27 cellular contexts compared by ENCODE assay signal in the genomic region with DNA sequence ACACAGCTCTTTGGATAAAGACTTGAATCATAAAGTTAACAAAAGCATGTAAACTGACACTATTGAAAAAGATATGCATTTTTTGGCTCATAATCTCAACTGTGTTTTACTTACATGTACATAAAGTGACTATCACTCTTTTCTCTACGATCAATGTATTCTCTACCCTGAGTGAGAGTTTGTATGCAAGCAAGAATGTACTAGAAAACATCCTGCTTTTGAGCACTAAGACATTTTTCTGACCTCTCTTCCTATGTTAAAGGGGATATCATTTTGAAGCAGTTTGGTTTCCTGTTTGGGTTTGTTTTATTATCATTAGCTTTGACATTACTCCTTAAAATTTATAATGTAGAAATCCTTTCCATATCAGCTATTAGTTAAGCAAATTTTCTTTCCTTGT.
DNase-seq lines count a peak whose midpoint lies in the region; ATAC-seq, FAIRE-seq and TF ChIP-seq lines count a peak whose summit lies in the region.
"Had no signal": no experiment of that assay in that cellular context is flagged by ENCODE, and none has a peak within 500 bp of the region (broad histone marks: within the 10 kb centered on the region; RNA-seq: fewer than 3 reads in every experiment).

No MANE protein-coding gene starts in this region.

- intact Hi-C loops in PC-3 (cut with micrococcal nuclease) (no loop called here), lower leg skin (cut with DNase I; ENCODE audit: low total_unique reads) (no loop called here), HepG2 (cut with micrococcal nuclease; ENCODE audit: unreplicated experiment) (no loop called here)

- BruUV-seq in PC-3 (replicated peaks; lab: Mats Ljungman, UMichigan) = no TSS peak
- BruUV-seq in HepG2 (replicated peaks; lab: Mats Ljungman, UMichigan) = no TSS peak

- H3K9ac ChIP-seq in PC-3 (ENCODE audit: low read length) = no peak overlapping the region
- H3K9ac ChIP-seq in HepG2 (ENCODE audit: insufficient read depth, low read depth, low read length) = no peak overlapping the region

- TF ChIP-seq CTCF in PC-3 (conservative IDR thresholded peaks at IDR 0.05; ENCODE audit: low read depth, low read length) = no peak
- TF ChIP-seq CTCF in osteoblast (IDR thresholded peaks at IDR 0.05; ENCODE audit: extremely low read depth, low read depth, low read length) = no peak
- no peak for TF ChIP-seq CTCF in lower leg skin (IDR thresholded peaks at IDR 0.05)
- no peak for TF ChIP-seq CTCF in HepG2 (CRISPR knock-in tag; IDR thresholded peaks at IDR 0.05)

- H3K4me1 ChIP-seq in ACC112 (ENCODE audit: control insufficient read depth, insufficient read depth, low read length, unreplicated experiment) (peaks cover 27% of the 10 kb centered on the region), PC-3 (ENCODE audit: insufficient read depth, low read length) (0 out of 2 replicates have a peak, but pooled peaks cover 4% of the 10 kb centered on the region), osteoblast (ENCODE audit: insufficient read depth, low read length) (no peaks in the 10 kb centered on the region), HepG2 (ENCODE audit: insufficient read depth, low read length) (no peaks in the 10 kb centered on the region)

- no peaks in the 10 kb centered on the region for H4K20me1 ChIP-seq in PC-3 (ENCODE audit: low read length)
- H4K20me1 ChIP-seq in osteoblast (ENCODE audit: insufficient read depth, low read length) = no peaks in the 10 kb centered on the region
- no peaks in the 10 kb centered on the region for H4K20me1 ChIP-seq in HepG2 (ENCODE audit: insufficient read depth, low read length)

- DNase-seq in PC-3 (peak; percentile 15), dermis blood vessel endothelial cell (peak; percentile 22), osteoblast (ENCODE audit: insufficient read length, low spot score, missing footprints) (peak; percentile 22), lower leg skin (ENCODE audit: low spot score in 2 of 2) (no peak), HepG2 (ENCODE audit: low spot score) (no peak), HK-2 (ENCODE audit: unreplicated experiment) (no peak)
- DNase-seq: CD8-positive, alpha-beta memory T cell; DMS 273 treated with DMSO at 0.1 percent for 48 hours; DMS79; EL; GDM1; H9; KG1; MG63; NCI-H1105 treated with DMSO at 0.1 percent for 48 hours; NCI-H146; NCI-H2029; NCI-H446 treated with DMSO at 0.1 percent for 48 hours; NCI-H526; SHP77 treated with DMSO at 0.1 percent for 48 hours had no signal

- peak overlapping the region; percentile 82 for H2AFZ ChIP-seq in ACC112 (ENCODE audit: low read length, unreplicated experiment)
- no peak overlapping the region for H2AFZ ChIP-seq in PC-3 (ENCODE audit: low read length)
- H2AFZ ChIP-seq in osteoblast (ENCODE audit: low read length) = no peak overlapping the region
- no peak overlapping the region for H2AFZ ChIP-seq in HepG2 (ENCODE audit: low read length)
- H2AFZ ChIP-seq: GM23338 had no signal

- no peak overlapping the region for H3K27ac ChIP-seq in ACC112 (ENCODE audit: low read depth, low read length)
- no peak overlapping the region for H3K27ac ChIP-seq in PC-3 (ENCODE audit: low read length)
- H3K27ac ChIP-seq in osteoblast (ENCODE audit: low read depth, low read length) = no peak overlapping the region
- H3K27ac ChIP-seq in HepG2 (ENCODE audit: extremely low read length, insufficient read depth, low read length) = no peak overlapping the region
- H3K27ac ChIP-seq: C4-2B, RWPE1 had no signal

- H3K4me3 ChIP-seq in ACC112 (ENCODE audit: low read depth, low read length) = no peak overlapping the region
- H3K4me3 ChIP-seq in PC-3 (ENCODE audit: low read length) = no peak overlapping the region
- no peak overlapping the region for H3K4me3 ChIP-seq in osteoblast (ENCODE audit: insufficient read depth, low read length)
- H3K4me3 ChIP-seq in lower leg skin (ENCODE audit: low read depth, poor library complexity, severe bottlenecking) = no peak overlapping the region
- no peak overlapping the region for H3K4me3 ChIP-seq in HepG2 (replicated peaks in 1 of 3; ENCODE audit: insufficient read depth in 1 of 3, low read depth in 2 of 3, low read length in 3 of 3)
- H3K4me3 ChIP-seq: GM12878, GM23338, MG63 had no signal

- POLR2A ChIA-PET in PC-3 (lab: Charles Lee; ENCODE audit: unreplicated experiment) = no interaction called here
- POLR2A ChIA-PET in HepG2 (lab: Yijun Ruan, JAX) = no interaction called here

- WGBS in lower leg skin, 2 donors = 72 to 84% methylated on average over 1 of the region's 1 CpG
- WGBS in HepG2 (ENCODE audit: low lambda C conversion rate) = 10% methylated on average over 1 of the region's 1 CpG

- no peak for TF ChIP-seq EP300 in HepG2 (IDR thresholded peaks at IDR 0.05; ENCODE audit: low read depth in 2 of 2, low read length in 2 of 2)
- TF ChIP-seq EP300 in HepG2 (CRISPR knock-in tag; IDR thresholded peaks at IDR 0.05; ENCODE audit: borderline replicate concordance) = no peak

- no peak for TF ChIP-seq POLR2A in lower leg skin (IDR thresholded peaks at IDR 0.05)
- no peak for TF ChIP-seq POLR2A in HepG2 (IDR thresholded peaks at IDR 0.05; ENCODE audit: insufficient read depth in 1 of 2, low read depth in 2 of 2, low read length in 2 of 2)

- CTCF ChIA-PET in PC-3 (lab: Charles Lee) = no interaction called here
- CTCF ChIA-PET in HepG2 (lab: Yijun Ruan, JAX; ENCODE audit: low intra/inter-chr PET ratio, low total read pairs) = no interaction called here

- FAIRE-seq in HepG2 (lab: Jason Lieb, UNC) = no peak
- FAIRE-seq: GM12878, HTR-8/SVneo had no signal

- TF ChIP-seq RAD21 in HepG2 (CRISPR knock-in tag; IDR thresholded peaks at IDR 0.05) = no peak

- H3K4me2 ChIP-seq in PC-3 (ENCODE audit: low read length) (no peak overlapping the region), osteoblast (ENCODE audit: insufficient read depth, low read length) (no peak overlapping the region), HepG2 (ENCODE audit: low read depth, low read length) (no peak overlapping the region)
- H3K4me2 ChIP-seq: GM23338 had no signal

- in situ Hi-C loops in HepG2 (cut with HindIII; ENCODE audit: extremely low pct_ligation_motif_present, low pct_unique_long_range_greater_than_20kb) = no loop called here

- H3F3A ChIP-seq in PC-3 (ENCODE audit: low read length, unreplicated experiment) = no peaks in the 10 kb centered on the region

- H3K79me2 ChIP-seq in ACC112 (ENCODE audit: control insufficient read depth, insufficient read depth, low read length, unreplicated experiment) (no peaks in the 10 kb centered on the region), PC-3 (ENCODE audit: low read length) (no peaks in the 10 kb centered on the region), osteoblast (ENCODE audit: insufficient read depth, low read length) (no peaks in the 10 kb centered on the region), HepG2 (ENCODE audit: insufficient read depth, low read length) (no peaks in the 10 kb centered on the region)

- ATAC-seq in PC-3 = no peak
- ATAC-seq in HepG2 = no peak
- ATAC-seq: GM12878, GM23338, Panc1 had no signal

- no peaks in the 10 kb centered on the region for H3K9me2 ChIP-seq in PC-3 (replicated peaks; ENCODE audit: low read length)

- H3K36me3 ChIP-seq in ACC112 (ENCODE audit: insufficient read depth, low read length) (no peaks in the 10 kb centered on the region), PC-3 (ENCODE audit: low read depth, low read length) (no peaks in the 10 kb centered on the region), osteoblast (ENCODE audit: insufficient read depth, low read length) (no peaks in the 10 kb centered on the region), HepG2 (replicated peaks in 1 of 2; ENCODE audit: control insufficient read depth in 1 of 2, insufficient read depth in 2 of 2, low read length in 2 of 2) (no peaks in the 10 kb centered on the region)
- H3K36me3 ChIP-seq: MG63 had no signal

- H3K9me3 ChIP-seq in PC-3 (ENCODE audit: low read length) = no peaks in the 10 kb centered on the region
- H3K9me3 ChIP-seq in osteoblast (ENCODE audit: low read depth, low read length) = no peaks in the 10 kb centered on the region
- peaks cover 83% of the 10 kb centered on the region for H3K9me3 ChIP-seq in HepG2 (ENCODE audit: low read length)
- H3K9me3 ChIP-seq: MG63 had no signal

- H3K27me3 ChIP-seq in ACC112 (ENCODE audit: insufficient read depth, low read length) = no peaks in the 10 kb centered on the region
- H3K27me3 ChIP-seq in PC-3 (ENCODE audit: low read length) = no peaks in the 10 kb centered on the region
- H3K27me3 ChIP-seq in osteoblast (ENCODE audit: insufficient read depth, low read length) = no peaks in the 10 kb centered on the region
- no peaks in the 10 kb centered on the region for H3K27me3 ChIP-seq in HepG2 (ENCODE audit: control insufficient read depth in 1 of 2, insufficient read depth in 2 of 2, low read length in 2 of 2)
- H3K27me3 ChIP-seq: MG63 had no signal

TF ChIP-seq in HepG2, 621 proteins besides CTCF, POLR2A, EP300 and RAD21 (continues in another document):
- TF ChIP-seq NCOA5 (CRISPR knock-in tag; IDR thresholded peaks at IDR 0.05) = no peak
- no peak for TF ChIP-seq XRCC5 (optimal IDR thresholded peaks at IDR 0.05; ENCODE audit: low read length)
- TF ChIP-seq ZNF747 (CRISPR knock-in tag; IDR thresholded peaks at IDR 0.05; ENCODE audit: borderline replicate concordance) = no peak
- TF ChIP-seq ZNF570 (CRISPR knock-in tag; IDR thresholded peaks at IDR 0.05; ENCODE audit: borderline replicate concordance) = no peak
- TF ChIP-seq NCOA2 (CRISPR knock-in tag; IDR thresholded peaks at IDR 0.05) = no peak
- TF ChIP-seq ZFP62 (CRISPR knock-in tag; IDR thresholded peaks at IDR 0.05) = no peak
- no peak for TF ChIP-seq ZNF460 (CRISPR knock-in tag; IDR thresholded peaks at IDR 0.05; ENCODE audit: borderline replicate concordance)
- TF ChIP-seq DNMT1 (CRISPR knock-in tag; IDR thresholded peaks at IDR 0.05) = no peak
- TF ChIP-seq ZNF782 (CRISPR knock-in tag; IDR thresholded peaks at IDR 0.05; ENCODE audit: borderline replicate concordance) = no peak
- no peak for TF ChIP-seq HHEX (CRISPR knock-in tag; IDR thresholded peaks at IDR 0.05)
- TF ChIP-seq, protein P1, sequence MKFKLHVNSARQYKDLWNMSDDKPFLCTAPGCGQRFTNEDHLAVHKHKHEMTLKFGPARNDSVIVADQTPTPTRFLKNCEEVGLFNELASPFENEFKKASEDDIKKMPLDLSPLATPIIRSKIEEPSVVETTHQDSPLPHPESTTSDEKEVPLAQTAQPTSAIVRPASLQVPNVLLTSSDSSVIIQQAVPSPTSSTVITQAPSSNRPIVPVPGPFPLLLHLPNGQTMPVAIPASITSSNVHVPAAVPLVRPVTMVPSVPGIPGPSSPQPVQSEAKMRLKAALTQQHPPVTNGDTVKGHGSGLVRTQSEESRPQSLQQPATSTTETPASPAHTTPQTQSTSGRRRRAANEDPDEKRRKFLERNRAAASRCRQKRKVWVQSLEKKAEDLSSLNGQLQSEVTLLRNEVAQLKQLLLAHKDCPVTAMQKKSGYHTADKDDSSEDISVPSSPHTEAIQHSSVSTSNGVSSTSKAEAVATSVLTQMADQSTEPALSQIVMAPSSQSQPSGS (CRISPR knock-in tag; IDR thresholded peaks at IDR 0.05) = no peak
- no peak for TF ChIP-seq MEIS1 (CRISPR knock-in tag; IDR thresholded peaks at IDR 0.05; ENCODE audit: borderline replicate concordance)

Comparison
In these comparisons a context has a peak if more than half of its experiments do, and no peak if none do; other contexts are left out.
1. DNase-seq: peak in PC-3 (single experiment), dermis blood vessel endothelial cell (single experiment) and osteoblast (single experiment); none in lower leg skin (0 of 2), HepG2 (single experiment) and HK-2 (single experiment).